In genomic region chr17:4305224-4305623, GRCh38 we compare ENCODE assay signal across 1 cellular context.
TF ChIP-seq lines count a peak whose summit lies in the region.

No MANE protein-coding gene starts in this region.

TF ChIP-seq in A549, 52 proteins besides CTCF, POLR2A, EP300 and RAD21 (continued from another document):
- TF ChIP-seq, protein P1, sequence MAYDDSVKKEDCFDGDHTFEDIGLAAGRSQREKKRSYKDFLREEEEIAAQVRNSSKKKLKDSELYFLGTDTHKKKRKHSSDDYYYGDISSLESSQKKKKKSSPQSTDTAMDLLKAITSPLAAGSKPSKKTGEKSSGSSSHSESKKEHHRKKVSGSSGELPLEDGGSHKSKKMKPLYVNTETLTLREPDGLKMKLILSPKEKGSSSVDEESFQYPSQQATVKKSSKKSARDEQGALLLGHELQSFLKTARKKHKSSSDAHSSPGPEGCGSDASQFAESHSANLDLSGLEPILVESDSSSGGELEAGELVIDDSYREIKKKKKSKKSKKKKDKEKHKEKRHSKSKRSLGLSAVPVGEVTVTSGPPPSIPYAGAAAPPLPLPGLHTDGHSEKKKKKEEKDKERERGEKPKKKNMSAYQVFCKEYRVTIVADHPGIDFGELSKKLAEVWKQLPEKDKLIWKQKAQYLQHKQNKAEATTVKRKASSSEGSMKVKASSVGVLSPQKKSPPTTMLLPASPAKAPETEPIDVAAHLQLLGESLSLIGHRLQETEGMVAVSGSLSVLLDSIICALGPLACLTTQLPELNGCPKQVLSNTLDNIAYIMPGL (CRISPR knock-in tag; IDR thresholded peaks at IDR 0.05; ENCODE audit: borderline replicate concordance), result no peak
- TF ChIP-seq TP53 (CRISPR knock-in tag; IDR thresholded peaks at IDR 0.05) (no peak), MAFK (IDR thresholded peaks at IDR 0.05; ENCODE audit: partially characterized antibody) (no peak), CHD4 (IDR thresholded peaks at IDR 0.05; ENCODE audit: borderline replicate concordance) (no peak), JUN (IDR thresholded peaks at IDR 0.05) (no peak), ZFP36 (IDR thresholded peaks at IDR 0.05; ENCODE audit: borderline replicate concordance, partially characterized antibody) (no peak), CHD2 (IDR thresholded peaks at IDR 0.05; ENCODE audit: low read length, partially characterized antibody) (no peak)
TF ChIP-seq in A549: peak in this region for 0.
